9 cellular contexts compared by ENCODE assay signal in genomic region chr20:652611-653109, GRCh38. TPM values are rescaled to one million over a fixed set of nuclear protein-coding genes. Genes with fewer than 3 reads are reported as not detected.
DNase-seq lines count a peak whose midpoint lies in the region; ATAC-seq and TF ChIP-seq lines count a peak whose summit lies in the region.
"Had no signal": no experiment of that assay in that cellular context is flagged by ENCODE, and none has a peak within 500 bp of the region (broad histone marks: within the 10 kb centered on the region; RNA-seq: fewer than 3 reads in every experiment).

No MANE protein-coding gene starts in this region.

- no peak for TF ChIP-seq CTCF in GM06990 (IDR thresholded peaks at IDR 0.05; ENCODE audit: insufficient read depth, low read length, poor library complexity, severe bottlenecking)
- TF ChIP-seq CTCF in activated CD8-positive, alpha-beta T cell treated with anti-CD3 and anti-CD28 coated beads for 36 hours (IDR thresholded peaks at IDR 0.05) = no peak

- ATAC-seq in HG02943 (IDR thresholded peaks at IDR 0.05; ENCODE audit: low read depth, unreplicated experiment) (peak; percentile 12), GM18505 (IDR thresholded peaks at IDR 0.05; ENCODE audit: unreplicated experiment) (no peak)
- ATAC-seq in activated CD8-positive, alpha-beta T cell treated with anti-CD3 and anti-CD28 coated beads for 36 hours = no peak

- H3K9me3 Mint-ChIP-seq in activated CD8-positive, alpha-beta T cell treated with anti-CD3 and anti-CD28 coated beads for 36 hours = no peaks in the 10 kb centered on the region

- H3K36me3 Mint-ChIP-seq in activated CD8-positive, alpha-beta T cell treated with anti-CD3 and anti-CD28 coated beads for 36 hours (ENCODE audit: low read depth) = peaks cover 18% of the 10 kb centered on the region

- intact Hi-C loops in activated CD8-positive, alpha-beta T cell treated with anti-CD3 and anti-CD28 coated beads for 36 hours (cut with micrococcal nuclease) = no loop called here

- peaks cover 7% of the 10 kb centered on the region for H3K27me3 Mint-ChIP-seq in activated CD8-positive, alpha-beta T cell treated with anti-CD3 and anti-CD28 coated beads for 36 hours

- no peak for DNase-seq in GM06990 (ENCODE audit: extremely low read depth, insufficient read length)
- peak; percentile 32 for DNase-seq in activated CD8-positive, alpha-beta T cell treated with anti-CD3 and anti-CD28 coated beads for 36 hours
- DNase-seq in glomerular visceral epithelial cell (ENCODE audit: extremely low spot score) = peak; percentile 59
- peak; percentile 54 for DNase-seq in retina
- DNase-seq in NCI-H2171 treated with DMSO at 0.1 percent for 48 hours (lab: John Stamatoyannopoulos, UW) = no peak
- no peak for DNase-seq in medulla oblongata (ENCODE audit: extremely low spot score)

- H3K4me3 ChIP-seq in GM06990 (replicated peaks; ENCODE audit: low read depth, low read length) = peak overlapping the region; percentile 90

- peaks cover 18% of the 10 kb centered on the region for H3K4me1 Mint-ChIP-seq in activated CD8-positive, alpha-beta T cell treated with anti-CD3 and anti-CD28 coated beads for 36 hours (ENCODE audit: low read depth)

- peaks cover 8% of the 10 kb centered on the region for H3K36me3 ChIP-seq in GM06990 (ENCODE audit: control insufficient read depth, insufficient read depth, low read length)

- no peak for TF ChIP-seq POLR2A in GM18505 (IDR thresholded peaks at IDR 0.05; ENCODE audit: borderline replicate concordance, extremely low read depth, insufficient read depth, insufficient read length)

- H3K27me3 ChIP-seq in GM06990 (replicated peaks; ENCODE audit: control insufficient read depth, insufficient read depth, low read length) = no peaks in the 10 kb centered on the region; the same call in 1 of the 2 replicates

- CTCF ChIA-PET in activated CD8-positive, alpha-beta T cell treated with anti-CD3 and anti-CD28 coated beads for 36 hours (lab: Charles Lee) = interaction anchor here (0.5 to 1.3 kb wide), 3 partner anchors 15 to 259 kb away, joined by 3 to 4 read pairs (median 3); no protein-coding TSS in a partner anchor

- peak overlapping the region; percentile 79 for H3K27ac Mint-ChIP-seq in activated CD8-positive, alpha-beta T cell treated with anti-CD3 and anti-CD28 coated beads for 36 hours

- H3K4me3 Mint-ChIP-seq in activated CD8-positive, alpha-beta T cell treated with anti-CD3 and anti-CD28 coated beads for 36 hours = peak overlapping the region; percentile 77

- POLR2A ChIA-PET in activated CD8-positive, alpha-beta T cell treated with anti-CD3 and anti-CD28 coated beads for 36 hours (lab: Charles Lee) = interaction anchor here (1.2 kb wide), 1 partner anchor 110 kb away, joined by 4 read pairs; no protein-coding TSS in a partner anchor

RNA-seq across cellular contexts. Expression of gene SRXN1, which starts 0.3 kb away (rescaled TPM):
- 1 to 10 TPM; 9.4 to 9.8 TPM for total RNA-seq in activated CD8-positive, alpha-beta T cell treated with anti-CD3 and anti-CD28 coated beads for 36 hours

RNA-seq across cellular contexts. Expression of gene SCRT2, which starts 22.9 kb away (rescaled TPM):
- total RNA-seq in activated CD8-positive, alpha-beta T cell treated with anti-CD3 and anti-CD28 coated beads for 36 hours = not detected
- total RNA-seq: T-helper 2 cell treated with Interferon-gamma antibody and Interleukin-4, amounts not matched to agents 100 ng/mL and 5 ng/mL, for 36 hours had no signal

RNA-seq across cellular contexts. Expression of gene TCF15, which starts 42.6 kb away (rescaled TPM):
- under 1 TPM in 1 of 2 experiments, not detected in 1; 0.23 TPM for total RNA-seq in activated CD8-positive, alpha-beta T cell treated with anti-CD3 and anti-CD28 coated beads for 36 hours
- total RNA-seq: T-helper 2 cell treated with Interferon-gamma antibody and Interleukin-4, amounts not matched to agents 100 ng/mL and 5 ng/mL, for 36 hours had no signal

Comparison
In these comparisons a context has a peak if more than half of its experiments do, and no peak if none do; other contexts are left out.
1. DNase-seq: peak in activated CD8-positive, alpha-beta T cell treated with anti-CD3 and anti-CD28 coated beads for 36 hours (single experiment), glomerular visceral epithelial cell (single experiment) and retina (single experiment); none in GM06990 (single experiment), NCI-H2171 treated with DMSO at 0.1 percent for 48 hours (single experiment) and medulla oblongata (single experiment).